1 cellular context compared by ENCODE assay signal in the genomic region with DNA sequence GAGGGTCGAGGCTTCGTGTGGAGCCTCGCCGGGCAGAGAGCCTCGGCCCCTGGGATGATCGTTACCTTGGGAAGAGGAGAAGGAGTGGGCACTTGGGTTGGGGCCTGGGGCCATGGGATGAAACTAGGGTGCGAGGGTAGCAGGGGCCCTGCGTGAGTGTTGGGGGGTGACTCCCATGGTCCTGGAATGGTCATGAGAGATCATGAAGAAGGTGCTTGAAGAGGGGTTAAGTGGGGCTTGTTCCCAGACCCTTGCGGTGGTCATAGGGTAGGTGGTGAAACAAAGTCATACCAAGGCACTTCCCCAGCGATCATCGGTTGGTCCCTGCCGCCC.
TF ChIP-seq lines count a peak whose summit lies in the region.

No MANE protein-coding gene starts in this region.

TF ChIP-seq in K562, 482 proteins besides CTCF, POLR2A, EP300 and RAD21 (continued from another document):
- TF ChIP-seq, protein P1, sequence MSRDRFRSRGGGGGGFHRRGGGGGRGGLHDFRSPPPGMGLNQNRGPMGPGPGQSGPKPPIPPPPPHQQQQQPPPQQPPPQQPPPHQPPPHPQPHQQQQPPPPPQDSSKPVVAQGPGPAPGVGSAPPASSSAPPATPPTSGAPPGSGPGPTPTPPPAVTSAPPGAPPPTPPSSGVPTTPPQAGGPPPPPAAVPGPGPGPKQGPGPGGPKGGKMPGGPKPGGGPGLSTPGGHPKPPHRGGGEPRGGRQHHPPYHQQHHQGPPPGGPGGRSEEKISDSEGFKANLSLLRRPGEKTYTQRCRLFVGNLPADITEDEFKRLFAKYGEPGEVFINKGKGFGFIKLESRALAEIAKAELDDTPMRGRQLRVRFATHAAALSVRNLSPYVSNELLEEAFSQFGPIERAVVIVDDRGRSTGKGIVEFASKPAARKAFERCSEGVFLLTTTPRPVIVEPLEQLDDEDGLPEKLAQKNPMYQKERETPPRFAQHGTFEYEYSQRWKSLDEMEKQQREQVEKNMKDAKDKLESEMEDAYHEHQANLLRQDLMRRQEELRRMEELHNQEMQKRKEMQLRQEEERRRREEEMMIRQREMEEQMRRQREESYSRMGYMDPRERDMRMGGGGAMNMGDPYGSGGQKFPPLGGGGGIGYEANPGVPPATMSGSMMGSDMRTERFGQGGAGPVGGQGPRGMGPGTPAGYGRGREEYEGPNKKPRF (IDR thresholded peaks at IDR 0.05; ENCODE audit: low read depth, low read length), result no peak
- no peak for TF ChIP-seq SP1 (CRISPR knock-in tag; IDR thresholded peaks at IDR 0.05)
- no peak for TF ChIP-seq IRF2 (CRISPR knock-in tag; IDR thresholded peaks at IDR 0.05)
